Comparison of ENCODE assay signal across 20 cellular contexts in genomic region chr10:84147347-84147746, GRCh38. TPM values are rescaled to one million over a fixed set of nuclear protein-coding genes. Genes with fewer than 3 reads are reported as not detected.
DNase-seq lines count a peak whose midpoint lies in the region; ATAC-seq, FAIRE-seq and TF ChIP-seq lines count a peak whose summit lies in the region.
"Had no signal": no experiment of that assay in that cellular context is flagged by ENCODE, and none has a peak within 500 bp of the region (broad histone marks: within the 10 kb centered on the region; RNA-seq: fewer than 3 reads in every experiment).

No MANE protein-coding gene starts in this region.

- H3K36me3 ChIP-seq in CD4-positive, CD25-positive, alpha-beta regulatory T cell (ENCODE audit: control insufficient read depth, insufficient read depth, low read length), result peaks cover 89% of the 10 kb centered on the region
- peaks cover 96% of the 10 kb centered on the region for H3K36me3 ChIP-seq in K562 (ENCODE audit: control insufficient read depth, insufficient read depth, low read length)

- no peaks in the 10 kb centered on the region for H3K4me1 ChIP-seq in CD4-positive, CD25-positive, alpha-beta regulatory T cell (ENCODE audit: control insufficient read depth, insufficient read depth, low read length, poor library complexity, severe bottlenecking)
- no peaks in the 10 kb centered on the region for H3K4me1 ChIP-seq in K562 (replicated peaks in 1 of 2; ENCODE audit: control insufficient read depth in 2 of 2, insufficient read depth in 2 of 2, low read length in 2 of 2)
- H3K4me1 ChIP-seq: BLaER1 had no signal

- FAIRE-seq in GM19239 (lab: Jason Lieb, UNC), result peak; percentile 40
- FAIRE-seq in K562 (lab: Jason Lieb, UNC), result no peak
- FAIRE-seq: GM12891, H1, HTR-8/SVneo had no signal

- no peak for TF ChIP-seq RAD21 in K562 (CRISPR knock-in tag; conservative IDR thresholded peaks at IDR 0.05 in 1 of 2, IDR thresholded peaks at IDR 0.05 in 1 of 2)

- POLR2A ChIA-PET in K562 (lab: Yijun Ruan, JAX), result interaction anchor here (0.9 to 3.5 kb wide), 6 partner anchors 8 to 40 kb away, joined by 3 to 27 read pairs (median 3); partner anchors contain the start of gene GHITM

- H4K20me1 ChIP-seq in K562 (replicated peaks; ENCODE audit: control insufficient read depth, insufficient read depth, low read length), result no peaks in the 10 kb centered on the region; the same call in 1 of the 2 replicates

- H3K4me3 ChIP-seq in CD4-positive, CD25-positive, alpha-beta regulatory T cell (ENCODE audit: low read depth, low read length), result no peak overlapping the region
- no peak overlapping the region for H3K4me3 ChIP-seq in K562
- H3K4me3 ChIP-seq: BLaER1 had no signal

- no peaks in the 10 kb centered on the region for H3K9me1 ChIP-seq in K562 (ENCODE audit: control insufficient read depth, insufficient read depth, low read length)

- CTCF ChIA-PET in K562 (lab: Yijun Ruan, JAX; ENCODE audit: low intra/inter-chr PET ratio), result interaction anchor here (0.7 to 1.6 kb wide), 2 partner anchors 58 to 68 kb away, joined by 3 to 12 read pairs; no protein-coding TSS in a partner anchor

- no peak for TF ChIP-seq POLR2A in K562 (conservative IDR thresholded peaks at IDR 0.05)

- H3K27ac ChIP-seq in CD4-positive, CD25-positive, alpha-beta regulatory T cell (ENCODE audit: insufficient read depth, low read length, poor library complexity, severe bottlenecking), result peak overlapping the region; percentile 17
- no peak overlapping the region for H3K27ac ChIP-seq in K562 (ENCODE audit: extremely low read depth, low read depth, low read length)
- H3K27ac ChIP-seq: BLaER1 had no signal

- no peak overlapping the region for H3K4me3 Mint-ChIP-seq in activated naive CD8-positive, alpha-beta T cell treated with anti-CD3 and anti-CD28 coated beads, Interleukin-2, amount 50 U/mL, for 24 hours
- H3K4me3 Mint-ChIP-seq in activated naive CD8-positive, alpha-beta T cell treated with anti-CD3 and anti-CD28 coated beads for 36 hours, result no peak overlapping the region
- no peak overlapping the region for H3K4me3 Mint-ChIP-seq in CD4-positive, CD25-positive, alpha-beta regulatory T cell
- H3K4me3 Mint-ChIP-seq: CD14-positive monocyte; CD8-positive, alpha-beta memory T cell; H9; IgD-negative memory B cell had no signal

- H3K9me3 ChIP-seq in CD4-positive, CD25-positive, alpha-beta regulatory T cell (ENCODE audit: control insufficient read depth in 2 of 2, low read length in 2 of 2), result no peaks in the 10 kb centered on the region
- H3K9me3 ChIP-seq in K562 (replicated peaks; ENCODE audit: control insufficient read depth, insufficient read depth, low read depth, low read length), result no peaks in the 10 kb centered on the region
- H3K9me3 ChIP-seq: BLaER1 had no signal

- in situ Hi-C loops in K562 (cut with MboI) (no loop called here), ACHN (cut with HindIII; ENCODE audit: low pct_ligation_motif_present, low pct_unique_long_range_greater_than_20kb, low sequenced_read_pairs) (no loop called here)

- no TSS peak for BruUV-seq in K562 (replicated peaks; lab: Mats Ljungman, UMichigan)

- DNase-seq in activated naive CD8-positive, alpha-beta T cell treated with anti-CD3 and anti-CD28 coated beads, Interleukin-2, amount 50 U/mL, for 24 hours, result no peak
- DNase-seq in activated naive CD8-positive, alpha-beta T cell treated with anti-CD3 and anti-CD28 coated beads for 36 hours, result no peak
- no peak for DNase-seq in CD4-positive, CD25-positive, alpha-beta regulatory T cell
- DNase-seq in GM19239 (ENCODE audit: insufficient read length, low spot score), result no peak
- DNase-seq in K562 (ENCODE audit: extremely low read depth in 1 of 4, low spot score in 3 of 4), result no peak
- DNase-seq in GM10266 (ENCODE audit: extremely low spot score), result no peak
- DNase-seq in ACHN, result no peak
- DNase-seq: COR-L47, DND-41, H9, KG1 had no signal

- H3K79me2 ChIP-seq in K562 (ENCODE audit: control insufficient read depth, insufficient read depth, low read length), result peaks cover 19% of the 10 kb centered on the region; the same call in 2 of the 3 replicates

- intact Hi-C loops in K562 (cut with micrococcal nuclease), result no loop called here

- no peak overlapping the region for H3K9ac ChIP-seq in K562 (ENCODE audit: insufficient read depth in 1 of 2, low read depth in 2 of 2, low read length in 2 of 2)
- H3K9ac ChIP-seq: BLaER1 had no signal

- no peaks in the 10 kb centered on the region for H3K27me3 Mint-ChIP-seq in activated naive CD8-positive, alpha-beta T cell treated with anti-CD3 and anti-CD28 coated beads, Interleukin-2, amount 50 U/mL, for 24 hours
- H3K27me3 Mint-ChIP-seq in activated naive CD8-positive, alpha-beta T cell treated with anti-CD3 and anti-CD28 coated beads for 36 hours, result no peaks in the 10 kb centered on the region
- no peaks in the 10 kb centered on the region for H3K27me3 Mint-ChIP-seq in CD4-positive, CD25-positive, alpha-beta regulatory T cell
- H3K27me3 Mint-ChIP-seq: CD8-positive, alpha-beta memory T cell; IgD-negative memory B cell had no signal

- peak overlapping the region; percentile 3 for H3K27ac Mint-ChIP-seq in activated naive CD8-positive, alpha-beta T cell treated with anti-CD3 and anti-CD28 coated beads, Interleukin-2, amount 50 U/mL, for 24 hours
- H3K27ac Mint-ChIP-seq in activated naive CD8-positive, alpha-beta T cell treated with anti-CD3 and anti-CD28 coated beads for 36 hours, result no peak overlapping the region
- H3K27ac Mint-ChIP-seq in CD4-positive, CD25-positive, alpha-beta regulatory T cell, result no peak overlapping the region
- H3K27ac Mint-ChIP-seq: H9, IgD-negative memory B cell had no signal

- no peaks in the 10 kb centered on the region for H3K9me3 Mint-ChIP-seq in activated naive CD8-positive, alpha-beta T cell treated with anti-CD3 and anti-CD28 coated beads, Interleukin-2, amount 50 U/mL, for 24 hours
- H3K9me3 Mint-ChIP-seq in activated naive CD8-positive, alpha-beta T cell treated with anti-CD3 and anti-CD28 coated beads for 36 hours, result no peaks in the 10 kb centered on the region
- H3K9me3 Mint-ChIP-seq in CD4-positive, CD25-positive, alpha-beta regulatory T cell, result no peaks in the 10 kb centered on the region
- H3K9me3 Mint-ChIP-seq: CD14-positive monocyte; CD8-positive, alpha-beta memory T cell; H9; IgD-negative memory B cell had no signal

- no peaks in the 10 kb centered on the region for H3K27me3 ChIP-seq in CD4-positive, CD25-positive, alpha-beta regulatory T cell (ENCODE audit: control insufficient read depth, insufficient read depth, low read length)
- no peaks in the 10 kb centered on the region for H3K27me3 ChIP-seq in K562 (ENCODE audit: control insufficient read depth in 2 of 2, insufficient read depth in 2 of 2, low read length in 2 of 2)
- H3K27me3 ChIP-seq: BLaER1 had no signal

- peaks cover 11% of the 10 kb centered on the region for H3K4me1 Mint-ChIP-seq in activated naive CD8-positive, alpha-beta T cell treated with anti-CD3 and anti-CD28 coated beads, Interleukin-2, amount 50 U/mL, for 24 hours
- peaks cover 21% of the 10 kb centered on the region for H3K4me1 Mint-ChIP-seq in activated naive CD8-positive, alpha-beta T cell treated with anti-CD3 and anti-CD28 coated beads for 36 hours
- peaks cover 6 to 24% (median 16%) of the 10 kb centered on the region in 4 donors for H3K4me1 Mint-ChIP-seq in CD4-positive, CD25-positive, alpha-beta regulatory T cell
- H3K4me1 Mint-ChIP-seq: CD14-positive monocyte, H9 had no signal

- no peak overlapping the region for H3K4me2 ChIP-seq in K562 (ENCODE audit: insufficient read depth, low read length)
- H3K4me2 ChIP-seq: BLaER1 had no signal

- peaks cover 44% of the 10 kb centered on the region for H3K36me3 Mint-ChIP-seq in activated naive CD8-positive, alpha-beta T cell treated with anti-CD3 and anti-CD28 coated beads, Interleukin-2, amount 50 U/mL, for 24 hours (ENCODE audit: low read depth)
- peaks cover 27% of the 10 kb centered on the region for H3K36me3 Mint-ChIP-seq in activated naive CD8-positive, alpha-beta T cell treated with anti-CD3 and anti-CD28 coated beads for 36 hours
- H3K36me3 Mint-ChIP-seq in CD4-positive, CD25-positive, alpha-beta regulatory T cell, result peaks cover 47% of the 10 kb centered on the region

- TF ChIP-seq CTCF in K562 (IDR thresholded peaks at IDR 0.05 in 2 of 3, conservative IDR thresholded peaks at IDR 0.05 in 1 of 3; ENCODE audit: insufficient read depth in 2 of 3, low read depth in 1 of 3, low read length in 3 of 3) (no peak), GM10266 (IDR thresholded peaks at IDR 0.05; ENCODE audit: control insufficient read depth, insufficient read depth, low read depth, missing control alignments) (no peak)

- H2AFZ ChIP-seq in K562 (ENCODE audit: low read depth, low read length), result no peak overlapping the region

- TF ChIP-seq EP300 in K562 (IDR thresholded peaks at IDR 0.05; ENCODE audit: low read length), result no peak

- ATAC-seq in activated naive CD8-positive, alpha-beta T cell treated with anti-CD3 and anti-CD28 coated beads, Interleukin-2, amount 50 U/mL, for 24 hours, result no peak
- no peak for ATAC-seq in CD4-positive, CD25-positive, alpha-beta regulatory T cell (ENCODE audit: low read depth in 2 of 2)
- ATAC-seq in K562 (peak; percentile 47; the same call in 2 of the 3 replicates), GM18858 (IDR thresholded peaks at IDR 0.05; ENCODE audit: unreplicated experiment) (no peak)

RNA-seq across cellular contexts. Expression of gene GHITM, which starts 8.0 kb away (rescaled TPM):
- total RNA-seq in activated naive CD8-positive, alpha-beta T cell treated with anti-CD3 and anti-CD28 coated beads for 36 hours, result 100 to 1,000 TPM; 218 to 227 TPM
- 77.9 TPM for total RNA-seq in CD4-positive, CD25-positive, alpha-beta regulatory T cell
- polyA plus RNA-seq in CD4-positive, CD25-positive, alpha-beta regulatory T cell, result 100 to 1,000 TPM; 273 to 303 (median 288) TPM
- total RNA-seq in K562 (2011; cell fraction: chromatin; rRNA removed; ENCODE audit: low replicate concordance), result 28.3 and 42.0 TPM in 2 replicates
- 35.7 and 40.9 TPM in 2 replicates for total RNA-seq in K562 (2011; cell fraction: nucleolus; rRNA removed)
- 48.2 and 55.7 TPM in 2 replicates for total RNA-seq in K562 (2011; cell fraction: nucleoplasm; rRNA removed)
- 353 and 382 TPM in 2 replicates for total RNA-seq in K562 (2014; rRNA removed)
- 410 and 439 TPM in 2 replicates for total RNA-seq in K562 (2014; rRNA removed; fragmentation: Illumina TruSeq; extraction: Trizol)
- total RNA-seq in K562 (2015; rRNA removed; fragmentation: Illumina TruSeq; extraction: Trizol), result 319 and 332 TPM in 2 replicates
- total RNA-seq in K562 (2021), result 322 and 329 TPM in 2 replicates
- 419 and 525 TPM in 2 replicates for polyA plus RNA-seq in K562 (2011; rRNA removed)
- polyA plus RNA-seq in K562 (2011; cell fraction: cytosol; rRNA removed), result 238 and 341 TPM in 2 replicates
- 70.0 and 123 TPM in 2 replicates for polyA plus RNA-seq in K562 (2011; cell fraction: nucleus; rRNA removed)
- 352 and 522 TPM in 2 replicates for polyA plus RNA-seq in K562 (2012)
- polyA plus RNA-seq in K562 (2014; fragmentation: Illumina TruSeq; extraction: Trizol), result 335 and 347 TPM in 2 replicates
- polyA plus RNA-seq in K562 (2014; fragmentation: Nextera tagmentation; extraction: Ambion mirVana), result 1,000 to 10,000 TPM; 1,201 to 1,258 TPM
- 386 and 401 TPM in 2 replicates for polyA plus RNA-seq in K562 (2014; rRNA removed)
- polyA minus RNA-seq in K562 (2011; rRNA and poly(A)+ RNA removed), result 349 and 350 TPM in 2 replicates
- 107 and 129 TPM in 2 replicates for polyA minus RNA-seq in K562 (2011; cell fraction: cytosol; rRNA and poly(A)+ RNA removed)
- 22.6 and 44.9 TPM in 2 replicates for polyA minus RNA-seq in K562 (2011; cell fraction: nucleus; rRNA and poly(A)+ RNA removed)

RNA-seq across cellular contexts. Expression of gene GPR15LG, which starts 26.3 kb away (rescaled TPM):
- total RNA-seq in activated naive CD8-positive, alpha-beta T cell treated with anti-CD3 and anti-CD28 coated beads for 36 hours, result not detected
- not detected for total RNA-seq in CD4-positive, CD25-positive, alpha-beta regulatory T cell
- polyA plus RNA-seq in CD4-positive, CD25-positive, alpha-beta regulatory T cell, result not detected
- total RNA-seq in K562 (2011; cell fraction: chromatin; rRNA removed; ENCODE audit: low replicate concordance), result not detected in 2 replicates
- total RNA-seq in K562 (2011; cell fraction: nucleolus; rRNA removed), result not detected in 2 replicates
- total RNA-seq in K562 (2011; cell fraction: nucleoplasm; rRNA removed), result not detected in 2 replicates
- total RNA-seq in K562 (2014; rRNA removed) (not detected in 2 replicates), K562 (2014; rRNA removed; fragmentation: Illumina TruSeq; extraction: Trizol) (not detected in 2 replicates), K562 (2015; rRNA removed; fragmentation: Illumina TruSeq; extraction: Trizol) (0.51 TPM in 1 of 2 replicates, not detected in the other), K562 (2021) (not detected in 2 replicates)
- polyA plus RNA-seq in K562 (2011; rRNA removed) (not detected in 2 replicates), K562 (2014; fragmentation: Illumina TruSeq; extraction: Trizol) (not detected in 2 replicates), K562 (2014; fragmentation: Nextera tagmentation; extraction: Ambion mirVana) (not detected), K562 (2014; rRNA removed) (not detected in 2 replicates)
- polyA plus RNA-seq in K562 (2011; cell fraction: cytosol; rRNA removed), result not detected in 2 replicates
- polyA plus RNA-seq in K562 (2011; cell fraction: nucleus; rRNA removed), result not detected in 2 replicates
- polyA plus RNA-seq in K562 (2012), result not detected in 2 replicates
- polyA minus RNA-seq in K562 (2011; rRNA and poly(A)+ RNA removed), result not detected in 2 replicates
- not detected in 2 replicates for polyA minus RNA-seq in K562 (2011; cell fraction: cytosol; rRNA and poly(A)+ RNA removed)
- not detected in 2 replicates for polyA minus RNA-seq in K562 (2011; cell fraction: nucleus; rRNA and poly(A)+ RNA removed)
- total RNA-seq: CD8-positive, alpha-beta memory T cell; G401; H1; H9 had no signal
- polyA plus RNA-seq: CD14-positive monocyte; CD8-positive, alpha-beta memory T cell; H1; IgD-negative memory B cell had no signal

RNA-seq across cellular contexts. Expression of gene CDHR1, which starts 47.0 kb away (rescaled TPM):
- 1 to 10 TPM in 1 of 2 experiments, under 1 TPM in 1; 0.91 to 1.6 TPM for total RNA-seq in activated naive CD8-positive, alpha-beta T cell treated with anti-CD3 and anti-CD28 coated beads for 36 hours
- 0.25 TPM for total RNA-seq in CD4-positive, CD25-positive, alpha-beta regulatory T cell
- polyA plus RNA-seq in CD4-positive, CD25-positive, alpha-beta regulatory T cell, result under 1 TPM in 1 of 4 donors, not detected in 3; 0.28 TPM
- total RNA-seq in K562 (2011; cell fraction: chromatin; rRNA removed; ENCODE audit: low replicate concordance), result 7.3 and 9.6 TPM in 2 replicates
- 5.5 and 6.0 TPM in 2 replicates for total RNA-seq in K562 (2011; cell fraction: nucleolus; rRNA removed)
- 3.8 and 5.6 TPM in 2 replicates for total RNA-seq in K562 (2011; cell fraction: nucleoplasm; rRNA removed)
- 0.23 and 0.29 TPM in 2 replicates for total RNA-seq in K562 (2014; rRNA removed)
- total RNA-seq in K562 (2014; rRNA removed; fragmentation: Illumina TruSeq; extraction: Trizol), result 0.07 and 0.26 TPM in 2 replicates
- 0.07 and 0.11 TPM in 2 replicates for total RNA-seq in K562 (2015; rRNA removed; fragmentation: Illumina TruSeq; extraction: Trizol)
- 0.20 and 0.56 TPM in 2 replicates for total RNA-seq in K562 (2021)
- polyA plus RNA-seq in K562 (2011; rRNA removed), result 0.99 and 2.1 TPM in 2 replicates
- 0.40 and 1.1 TPM in 2 replicates for polyA plus RNA-seq in K562 (2011; cell fraction: cytosol; rRNA removed)
- polyA plus RNA-seq in K562 (2011; cell fraction: nucleus; rRNA removed), result 7.8 and 11.0 TPM in 2 replicates
- polyA plus RNA-seq in K562 (2012), result 0.44 and 0.76 TPM in 2 replicates
- 0.29 and 0.33 TPM in 2 replicates for polyA plus RNA-seq in K562 (2014; fragmentation: Illumina TruSeq; extraction: Trizol)
- under 1 TPM; 0.03 to 0.10 TPM for polyA plus RNA-seq in K562 (2014; fragmentation: Nextera tagmentation; extraction: Ambion mirVana)
- polyA plus RNA-seq in K562 (2014; rRNA removed), result 0.30 and 0.46 TPM in 2 replicates
- 0.77 and 0.81 TPM in 2 replicates for polyA minus RNA-seq in K562 (2011; rRNA and poly(A)+ RNA removed)
- polyA minus RNA-seq in K562 (2011; cell fraction: cytosol; rRNA and poly(A)+ RNA removed), result 0.73 and 0.86 TPM in 2 replicates
- polyA minus RNA-seq in K562 (2011; cell fraction: nucleus; rRNA and poly(A)+ RNA removed), result 0.67 and 1.9 TPM in 2 replicates
- total RNA-seq: G401 had no signal
- polyA plus RNA-seq: CD14-positive monocyte, IgD-negative memory B cell had no signal
